12 cellular contexts compared by ENCODE assay signal in genomic region chr16:76583466-76583865, GRCh38.
DNase-seq lines count a peak whose midpoint lies in the region; ATAC-seq and TF ChIP-seq lines count a peak whose summit lies in the region.
"Had no signal": no experiment of that assay in that cellular context is flagged by ENCODE, and none has a peak within 500 bp of the region (broad histone marks: within the 10 kb centered on the region; RNA-seq: fewer than 3 reads in every experiment).

No MANE protein-coding gene starts in this region.

- TF ChIP-seq CTCF in retinal pigment epithelial cell (conservative IDR thresholded peaks at IDR 0.05; ENCODE audit: low read depth, low read length), result no peak
- TF ChIP-seq CTCF in RWPE1 (conservative IDR thresholded peaks at IDR 0.05; ENCODE audit: low read depth), result no peak

- CTCF ChIA-PET in RWPE1 (lab: Yijun Ruan, JAX), result interaction anchor here (0.5 kb wide), 1 partner anchor 15 kb away, joined by 4 read pairs; no protein-coding TSS in a partner anchor

- no peak overlapping the region for H3K4me3 ChIP-seq in retinal pigment epithelial cell (ENCODE audit: low read length)

- peak; percentile 3 for DNase-seq in DMS53 (lab: John Stamatoyannopoulos, UW)
- no peak for DNase-seq in DMS53 treated with DMSO at 0.1 percent for 48 hours (lab: John Stamatoyannopoulos, UW; ENCODE audit: unreplicated experiment)
- DNase-seq in NCI-H524 (lab: John Stamatoyannopoulos, UW), result peak; percentile 96 to 100
- peak; percentile 86 for DNase-seq in cerebellum (ENCODE audit: low spot score)
- DNase-seq in retinal pigment epithelial cell (ENCODE audit: low read depth), result peak; percentile 39
- DNase-seq in stimulated activated CD4-positive, alpha-beta T cell treated with anti-CD3 and anti-CD28 coated beads, Interleukin-2, amount 100 ng/mL, for 24 hours, result no peak
- DNase-seq in RWPE1 (ENCODE audit: low spot score), result no peak
- DNase-seq: activated CD4-positive, alpha-beta T cell treated with anti-CD3 and anti-CD28 coated beads for 1 hour; activated naive CD4-positive, alpha-beta T cell treated with Interleukin-2 at 50 U/mL for 16 hours had no signal

- ATAC-seq in HG02884 (IDR thresholded peaks at IDR 0.05; ENCODE audit: unreplicated experiment), result no peak

- POLR2A ChIA-PET in RWPE1 (lab: Yijun Ruan, JAX; ENCODE audit: low non-redundant PET), result no interaction called here

- H3K27ac ChIP-seq in RWPE1, result no peak overlapping the region
- H3K27ac ChIP-seq: 22Rv1, KMS-11 had no signal

Comparison
In these comparisons a context has a peak if more than half of its experiments do, and no peak if none do; other contexts are left out.
1. DNase-seq: peak in DMS53 (single experiment), NCI-H524 (2 of 2), cerebellum (single experiment) and retinal pigment epithelial cell (single experiment); none in DMS53 treated with DMSO at 0.1 percent for 48 hours (single experiment), stimulated activated CD4-positive, alpha-beta T cell treated with anti-CD3 and anti-CD28 coated beads, Interleukin-2, amount 100 ng/mL, for 24 hours (0 of 2) and RWPE1 (single experiment).